In the genomic region with DNA sequence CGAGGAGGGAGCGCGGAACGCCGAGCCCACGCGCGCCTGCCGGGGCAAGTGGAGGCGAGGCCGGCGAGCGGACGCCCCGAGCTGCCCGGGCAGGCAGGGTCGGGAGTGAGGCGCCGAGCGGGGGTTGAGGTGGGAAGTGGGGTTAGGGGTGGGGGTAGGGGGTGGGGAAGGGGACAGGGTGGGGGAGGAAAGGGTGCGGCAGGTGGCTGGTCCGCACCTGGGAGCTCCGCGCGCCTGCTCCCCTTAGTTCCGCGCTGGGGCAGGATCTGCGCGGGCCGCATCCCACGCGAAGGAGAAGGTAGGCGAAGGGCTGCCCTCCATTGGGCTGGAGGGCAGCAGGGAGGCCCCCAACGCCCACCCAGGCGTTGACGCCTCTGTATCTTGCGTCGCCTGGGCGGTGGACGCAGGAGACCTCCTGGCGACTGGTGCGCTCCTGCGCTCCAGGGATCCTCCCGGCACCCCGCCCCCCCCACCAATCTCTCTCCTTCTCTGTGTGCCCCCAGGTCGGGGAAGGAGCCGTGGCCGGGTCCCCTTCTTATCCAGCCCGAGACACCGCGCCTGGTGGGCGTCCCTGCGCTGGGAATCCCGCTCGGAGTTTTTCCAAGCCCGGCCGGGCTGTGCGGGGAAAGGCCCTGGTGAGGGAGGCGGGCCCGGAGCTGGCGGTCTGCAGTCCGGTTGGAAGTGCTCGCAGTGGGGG, we compare ENCODE assay signal across 8 cellular contexts. TPM values are rescaled to one million over a fixed set of nuclear protein-coding genes. Genes with fewer than 3 reads are reported as not detected.
DNase-seq lines count a peak whose midpoint lies in the region; ATAC-seq and TF ChIP-seq lines count a peak whose summit lies in the region.

No MANE protein-coding gene starts in this region.

- no peak overlapping the region for H3K4me3 ChIP-seq in CD4-positive, CD25-positive, alpha-beta regulatory T cell (ENCODE audit: low read depth, low read length)
- peak overlapping the region; percentile 31 for H3K4me3 ChIP-seq in LNCaP clone FGC (ENCODE audit: low read depth, low read length)

- no peak for ATAC-seq in CD4-positive, CD25-positive, alpha-beta regulatory T cell (ENCODE audit: low read depth in 2 of 2)
- ATAC-seq in HG03095 (IDR thresholded peaks at IDR 0.05; ENCODE audit: unreplicated experiment) (no peak), GM21526 (IDR thresholded peaks at IDR 0.05; ENCODE audit: low FRiP score, unreplicated experiment) (no peak)

- intact Hi-C loops in dendritic cell treated with granulocyte-macrophage colony-stimulating factor and Interleukin-4, amounts not matched to agents 40 ng/mL and 50 ng/mL, for 4 days (cut with micrococcal nuclease), result loop anchor here (10.0 kb wide), 1 partner anchor 132 kb away; no protein-coding TSS in a partner anchor

- no peaks in the 10 kb centered on the region for H3K36me3 Mint-ChIP-seq in CD4-positive, CD25-positive, alpha-beta regulatory T cell
- no peaks in the 10 kb centered on the region for H3K36me3 Mint-ChIP-seq in dendritic cell treated with granulocyte-macrophage colony-stimulating factor and Interleukin-4, amounts not matched to agents 40 ng/mL and 50 ng/mL, for 4 days (ENCODE audit: low read depth)
- H3K36me3 Mint-ChIP-seq in nephron (ENCODE audit: low read depth), result no peaks in the 10 kb centered on the region

- peaks cover 56% of the 10 kb centered on the region for H3K4me1 ChIP-seq in CD4-positive, CD25-positive, alpha-beta regulatory T cell (ENCODE audit: control insufficient read depth, insufficient read depth, low read length, poor library complexity, severe bottlenecking)

- H3K36me3 ChIP-seq in CD4-positive, CD25-positive, alpha-beta regulatory T cell (ENCODE audit: control insufficient read depth, insufficient read depth, low read length), result no peaks in the 10 kb centered on the region

- H3K27ac ChIP-seq in CD4-positive, CD25-positive, alpha-beta regulatory T cell (ENCODE audit: insufficient read depth, low read length, poor library complexity, severe bottlenecking), result no peak overlapping the region

- H3K9me3 ChIP-seq in CD4-positive, CD25-positive, alpha-beta regulatory T cell (ENCODE audit: control insufficient read depth in 2 of 2, low read length in 2 of 2), result no peaks in the 10 kb centered on the region

- no peak for DNase-seq in CD4-positive, CD25-positive, alpha-beta regulatory T cell
- no peak for DNase-seq in LNCaP clone FGC (ENCODE audit: low read depth)
- DNase-seq in GM19238 (ENCODE audit: insufficient read length, low spot score), result no peak
- no peak for DNase-seq in SIG-M5 treated with dmso at 0.1 percent for 504 hours (lab: John Stamatoyannopoulos, UW; ENCODE audit: unreplicated experiment)

- H3K4me1 Mint-ChIP-seq in CD4-positive, CD25-positive, alpha-beta regulatory T cell, result peaks cover 6 to 49% (median 17%) of the 10 kb centered on the region in 4 donors
- peaks cover 46% of the 10 kb centered on the region for H3K4me1 Mint-ChIP-seq in dendritic cell treated with granulocyte-macrophage colony-stimulating factor and Interleukin-4, amounts not matched to agents 40 ng/mL and 50 ng/mL, for 4 days (ENCODE audit: low read depth)
- peaks cover 12% of the 10 kb centered on the region for H3K4me1 Mint-ChIP-seq in nephron

- no peak overlapping the region for H3K27ac Mint-ChIP-seq in CD4-positive, CD25-positive, alpha-beta regulatory T cell
- no peak overlapping the region for H3K27ac Mint-ChIP-seq in dendritic cell treated with granulocyte-macrophage colony-stimulating factor and Interleukin-4, amounts not matched to agents 40 ng/mL and 50 ng/mL, for 4 days
- H3K27ac Mint-ChIP-seq in nephron, result no peak overlapping the region

- TF ChIP-seq CTCF in LNCaP clone FGC (IDR thresholded peaks at IDR 0.05; ENCODE audit: control insufficient read depth, extremely low read depth, insufficient read depth), result no peak
- no peak for TF ChIP-seq CTCF in nephron (IDR thresholded peaks at IDR 0.05; ENCODE audit: unreplicated experiment in 3 of 3)

- peaks cover 39% of the 10 kb centered on the region for H3K27me3 Mint-ChIP-seq in CD4-positive, CD25-positive, alpha-beta regulatory T cell
- H3K27me3 Mint-ChIP-seq in dendritic cell treated with granulocyte-macrophage colony-stimulating factor and Interleukin-4, amounts not matched to agents 40 ng/mL and 50 ng/mL, for 4 days, result peaks cover 87% of the 10 kb centered on the region
- H3K27me3 Mint-ChIP-seq in nephron (ENCODE audit: low read depth), result peaks cover 97% of the 10 kb centered on the region

- H3K9me3 Mint-ChIP-seq in CD4-positive, CD25-positive, alpha-beta regulatory T cell, result no peaks in the 10 kb centered on the region
- H3K9me3 Mint-ChIP-seq in dendritic cell treated with granulocyte-macrophage colony-stimulating factor and Interleukin-4, amounts not matched to agents 40 ng/mL and 50 ng/mL, for 4 days, result no peaks in the 10 kb centered on the region
- no peaks in the 10 kb centered on the region for H3K9me3 Mint-ChIP-seq in nephron

- no peaks in the 10 kb centered on the region for H3K27me3 ChIP-seq in CD4-positive, CD25-positive, alpha-beta regulatory T cell (ENCODE audit: control insufficient read depth, insufficient read depth, low read length)

- H3K4me3 Mint-ChIP-seq in CD4-positive, CD25-positive, alpha-beta regulatory T cell, result peak overlapping the region in 3 of 4 donors; percentile 27 to 78 (median 52)
- peak overlapping the region; percentile 32 for H3K4me3 Mint-ChIP-seq in dendritic cell treated with granulocyte-macrophage colony-stimulating factor and Interleukin-4, amounts not matched to agents 40 ng/mL and 50 ng/mL, for 4 days
- peak overlapping the region in 2 of 3 experiments; percentile 38 to 65 for H3K4me3 Mint-ChIP-seq in nephron

RNA-seq across cellular contexts. Expression of a gene that starts 51.3 kb away (rescaled TPM):
- 58.6 TPM for total RNA-seq in CD4-positive, CD25-positive, alpha-beta regulatory T cell
- 100 to 1,000 TPM; 102 to 116 (median 114) TPM for polyA plus RNA-seq in CD4-positive, CD25-positive, alpha-beta regulatory T cell
